In genomic region chr16:23452572-23453337, GRCh38 we compare ENCODE assay signal across 1 cellular context.
TF ChIP-seq lines count a peak whose summit lies in the region.

COG7 (minus strand) TSS chr16:23453189; CDS start chr16:23452994, 195 bp downstream.

TF ChIP-seq in K562, 482 proteins besides CTCF, POLR2A, EP300 and RAD21 (continued from another document and continues in another):
- TF ChIP-seq AFF1 (IDR thresholded peaks at IDR 0.05; ENCODE audit: low read depth in 1 of 2, partially characterized antibody in 2 of 2) (peak in 1 of 2 experiments; percentile 58), PHF21A (IDR thresholded peaks at IDR 0.05; ENCODE audit: borderline replicate concordance, low read depth) (no peak), FOXP1 (CRISPR knock-in tag; IDR thresholded peaks at IDR 0.05) (peak; percentile 62; the same call in 1 of the 2 replicates), MTA2 (IDR thresholded peaks at IDR 0.05; ENCODE audit: low read depth) (peak; percentile 7; the same call in 1 of the 2 replicates), HDAC6 (IDR thresholded peaks at IDR 0.05; ENCODE audit: low read depth, low read length) (no peak), MIER1 (IDR thresholded peaks at IDR 0.05; ENCODE audit: low read depth) (no peak), ZNF282 (CRISPR knock-in tag; IDR thresholded peaks at IDR 0.05) (no peak), NCOA1 (IDR thresholded peaks at IDR 0.05; ENCODE audit: low read depth) (no peak), HMBOX1 (IDR thresholded peaks at IDR 0.05) (no peak), ZNF551 (CRISPR knock-in tag; IDR thresholded peaks at IDR 0.05) (no peak), NFIC (IDR thresholded peaks at IDR 0.05) (peak; percentile 86), MCM3 (IDR thresholded peaks at IDR 0.05) (no peak), TBL1XR1 (IDR thresholded peaks at IDR 0.05; ENCODE audit: low read length in 2 of 2) (no peak), ZNF217 (CRISPR knock-in tag; IDR thresholded peaks at IDR 0.05) (no peak), KLF6 (CRISPR knock-in tag; IDR thresholded peaks at IDR 0.05; ENCODE audit: borderline replicate concordance) (peak; percentile 4; the same call in 1 of the 2 replicates), ZNF785 (CRISPR knock-in tag; IDR thresholded peaks at IDR 0.05) (no peak), ARHGAP35 (IDR thresholded peaks at IDR 0.05; ENCODE audit: partially characterized antibody) (no peak), ETV6 (IDR thresholded peaks at IDR 0.05; ENCODE audit: borderline replicate concordance in 1 of 2, low read depth in 2 of 2, low read length in 1 of 2) (no peak), ETV6 (CRISPR knock-in tag; IDR thresholded peaks at IDR 0.05; ENCODE audit: borderline replicate concordance) (no peak), FIP1L1 (IDR thresholded peaks at IDR 0.05; ENCODE audit: low read depth, low read length, poor library complexity, severe bottlenecking) (peak; percentile 61), ZNF511 (CRISPR knock-in tag; IDR thresholded peaks at IDR 0.05) (0 out of 2 replicates have a peak, but pooled peaks have one; percentile 63), NFYB (IDR thresholded peaks at IDR 0.05; ENCODE audit: extremely low read depth, insufficient read length) (no peak), DMBX1 (CRISPR knock-in tag; IDR thresholded peaks at IDR 0.05; ENCODE audit: borderline replicate concordance) (0 out of 2 replicates have a peak, but pooled peaks have one; percentile 20), ZNF717 (CRISPR knock-in tag; IDR thresholded peaks at IDR 0.05) (no peak), RBM14 (IDR thresholded peaks at IDR 0.05; ENCODE audit: borderline replicate concordance, insufficient read depth, low read depth, low read length) (no peak), MYNN (IDR thresholded peaks at IDR 0.05) (no peak), MYNN (CRISPR knock-in tag; IDR thresholded peaks at IDR 0.05) (no peak), HIVEP1 (CRISPR knock-in tag; IDR thresholded peaks at IDR 0.05) (no peak), NFATC3 (IDR thresholded peaks at IDR 0.05) (no peak), NR4A1 (CRISPR knock-in tag; IDR thresholded peaks at IDR 0.05) (no peak), NR4A1 (tag; IDR thresholded peaks at IDR 0.05) (peak; percentile 62; the same call in 1 of the 2 replicates), HDAC8 (tag; IDR thresholded peaks at IDR 0.05) (peak; percentile 39; the same call in 1 of the 2 replicates), NCOA4 (IDR thresholded peaks at IDR 0.05; ENCODE audit: partially characterized antibody) (no peak), MYBL2 (IDR thresholded peaks at IDR 0.05; ENCODE audit: low read depth) (no peak), MYBL2 (CRISPR knock-in tag; IDR thresholded peaks at IDR 0.05; ENCODE audit: borderline replicate concordance) (no peak), LARP7 (IDR thresholded peaks at IDR 0.05) (no peak), MNT (conservative IDR thresholded peaks at IDR 0.05) (peak; percentile 80 to 91), EP400 (IDR thresholded peaks at IDR 0.05) (peak; percentile 89), EHMT2 (IDR thresholded peaks at IDR 0.05) (no peak), ZBED1 (IDR thresholded peaks at IDR 0.05) (no peak), ZBTB7A (IDR thresholded peaks at IDR 0.05; ENCODE audit: borderline replicate concordance, control insufficient read depth, low read depth, low read length) (no peak), ZBTB11 (CRISPR knock-in tag; IDR thresholded peaks at IDR 0.05) (peak in 1 of 3 experiments; percentile 30; a peak in 1 of 6 replicates), TCFL5 (CRISPR knock-in tag; conservative IDR thresholded peaks at IDR 0.05) (no peak), PRDM10 (IDR thresholded peaks at IDR 0.05; ENCODE audit: partially characterized antibody) (peak; percentile 61), KDM4B (IDR thresholded peaks at IDR 0.05; ENCODE audit: borderline replicate concordance in 2 of 2, low read depth in 1 of 2) (no peak), BDP1 (IDR thresholded peaks at IDR 0.05; ENCODE audit: insufficient read depth, insufficient read length) (no peak), ZNF232 (CRISPR knock-in tag; IDR thresholded peaks at IDR 0.05) (no peak), SIN3A (IDR thresholded peaks at IDR 0.05; ENCODE audit: borderline replicate concordance in 2 of 2, control insufficient read depth in 1 of 2, low read depth in 2 of 2, low read length in 2 of 2) (peak; percentile 98 to 99), IRF2 (CRISPR knock-in tag; IDR thresholded peaks at IDR 0.05) (no peak), CREB5 (CRISPR knock-in tag; IDR thresholded peaks at IDR 0.05) (no peak), TARDBP (IDR thresholded peaks at IDR 0.05) (peak; percentile 66; the same call in 1 of the 2 replicates), TEAD2 (tag; IDR thresholded peaks at IDR 0.05) (no peak), ZFX (CRISPR knock-in tag; IDR thresholded peaks at IDR 0.05) (peak; percentile 97), CHCHD3 (CRISPR knock-in tag; IDR thresholded peaks at IDR 0.05) (no peak), KLF10 (CRISPR knock-in tag; IDR thresholded peaks at IDR 0.05) (no peak), MECOM (CRISPR knock-in tag; IDR thresholded peaks at IDR 0.05) (no peak), RFX5 (IDR thresholded peaks at IDR 0.05; ENCODE audit: low read depth, low read length) (no peak), E2F3 (CRISPR knock-in tag; IDR thresholded peaks at IDR 0.05) (0 out of 2 replicates have a peak, but pooled peaks have one; percentile 34)
